9 cellular contexts compared by ENCODE assay signal in genomic region chr1:159000070-159000409, GRCh38. TPM values are rescaled to one million over a fixed set of nuclear protein-coding genes. Genes with fewer than 3 reads are reported as not detected.
A peak's percentile ranks its signal among the peaks of the same experiment; 100 is the strongest.
DNase-seq lines count a peak whose midpoint lies in the region; ATAC-seq and TF ChIP-seq lines count a peak whose summit lies in the region.
"Had no signal": no experiment of that assay in that cellular context is flagged by ENCODE, and none has a peak within 500 bp of the region (broad histone marks: within the 10 kb centered on the region; RNA-seq: fewer than 3 reads in every experiment).

No MANE protein-coding gene starts in this region.

- H3K27me3 ChIP-seq in adrenal gland (no peaks in the 10 kb centered on the region), foreskin keratinocyte (no peaks in the 10 kb centered on the region), osteoblast (ENCODE audit: insufficient read depth, low read length) (peaks cover 4% of the 10 kb centered on the region)
- no peaks in the 10 kb centered on the region for H3K27me3 ChIP-seq in effector memory CD4-positive, alpha-beta T cell (replicated peaks; ENCODE audit: control insufficient read depth, insufficient read depth, low read length, poor library complexity, severe bottlenecking)

- no peaks in the 10 kb centered on the region for H3K9me3 ChIP-seq in adrenal gland (replicated peaks in 1 of 3)
- H3K9me3 ChIP-seq in osteoblast (ENCODE audit: low read depth, low read length) = no peaks in the 10 kb centered on the region
- H3K9me3 ChIP-seq in effector memory CD4-positive, alpha-beta T cell (ENCODE audit: control insufficient read depth, low read length) = no peaks in the 10 kb centered on the region

- peak overlapping the region; percentile 96 for H3K4me2 ChIP-seq in osteoblast (ENCODE audit: insufficient read depth, low read length)

- TF ChIP-seq CTCF in AG10803 (conservative IDR thresholded peaks at IDR 0.05; ENCODE audit: low read length) (no peak), adrenal gland (IDR thresholded peaks at IDR 0.05) (no peak), foreskin keratinocyte (conservative IDR thresholded peaks at IDR 0.05) (no peak), osteoblast (IDR thresholded peaks at IDR 0.05; ENCODE audit: extremely low read depth, low read depth, low read length) (no peak)

- peak overlapping the region; percentile 89 for H2AFZ ChIP-seq in osteoblast (ENCODE audit: low read length)

- DNase-seq in AG10803 (ENCODE audit: low read depth) = no peak
- no peak for DNase-seq in adrenal gland
- DNase-seq in foreskin keratinocyte = no peak
- DNase-seq in osteoblast (ENCODE audit: insufficient read length, low spot score, missing footprints) = peak; percentile 18
- no peak for DNase-seq in NCI-H69 (lab: John Stamatoyannopoulos, UW)
- DNase-seq in HPDE6-E6E7 (ENCODE audit: extremely low spot score) = no peak
- DNase-seq in effector memory CD4-positive, alpha-beta T cell = no peak
- no peak for DNase-seq in T1000 (lab: John Stamatoyannopoulos, UW)
- DNase-seq: NCI-H2171 treated with DMSO at 0.1 percent for 48 hours had no signal

- no peaks in the 10 kb centered on the region for H4K20me1 ChIP-seq in osteoblast (ENCODE audit: insufficient read depth, low read length)

- peak overlapping the region; percentile 78 for H3K4me3 ChIP-seq in AG10803 (ENCODE audit: low read length)
- peak overlapping the region in 2 of 4 donors; percentile 18 to 68 for H3K4me3 ChIP-seq in adrenal gland
- H3K4me3 ChIP-seq in osteoblast (ENCODE audit: insufficient read depth, low read length) = peak overlapping the region; percentile 72
- no peak overlapping the region for H3K4me3 ChIP-seq in effector memory CD4-positive, alpha-beta T cell (ENCODE audit: insufficient read depth, low read depth, low read length, poor library complexity, severe bottlenecking)

- 7 to 22% (median 14%) methylated on average over 6 of the region's 6 CpGs for WGBS in adrenal gland, 4 donors

- H3K36me3 ChIP-seq in adrenal gland (replicated peaks in 1 of 2) (no peaks in the 10 kb centered on the region), osteoblast (ENCODE audit: insufficient read depth, low read length) (no peaks in the 10 kb centered on the region)
- H3K36me3 ChIP-seq in effector memory CD4-positive, alpha-beta T cell (ENCODE audit: control insufficient read depth, insufficient read depth, low read length) = no peaks in the 10 kb centered on the region

- no peak for TF ChIP-seq POLR2A in adrenal gland (IDR thresholded peaks at IDR 0.05)

- peaks cover 5 to 29% of the 10 kb centered on the region in 2 donors for H3K4me1 ChIP-seq in adrenal gland (replicated peaks in 1 of 2)
- peaks cover 11% of the 10 kb centered on the region for H3K4me1 ChIP-seq in foreskin keratinocyte
- H3K4me1 ChIP-seq in osteoblast (ENCODE audit: insufficient read depth, low read length) = peaks cover 23% of the 10 kb centered on the region
- no peaks in the 10 kb centered on the region for H3K4me1 ChIP-seq in effector memory CD4-positive, alpha-beta T cell (ENCODE audit: control insufficient read depth, insufficient read depth, low read length, poor library complexity, severe bottlenecking)

- intact Hi-C loops in adrenal gland (cut with DNase I) = no loop called here

- peak overlapping the region; percentile 56 to 99 (median 92) for H3K27ac ChIP-seq in adrenal gland
- H3K27ac ChIP-seq in foreskin keratinocyte = peak overlapping the region; percentile 42
- H3K27ac ChIP-seq in osteoblast (ENCODE audit: low read depth, low read length) = peak overlapping the region; percentile 92
- H3K27ac ChIP-seq in effector memory CD4-positive, alpha-beta T cell (ENCODE audit: insufficient read depth, low read length, poor library complexity, severe bottlenecking) = no peak overlapping the region

- peak; percentile 44 for ATAC-seq in foreskin keratinocyte

- no peaks in the 10 kb centered on the region for H3K79me2 ChIP-seq in osteoblast (ENCODE audit: insufficient read depth, low read length)

RNA-seq across cellular contexts. Expression of gene IFI16, which starts 9.7 kb away (rescaled TPM):
- total RNA-seq in adrenal gland (100 to 1,000 TPM in 3 of 8 donors, 10 to 100 TPM in 5; 43.5 to 130 (median 89.5) TPM), foreskin keratinocyte (97.6 and 100.0 TPM in 2 replicates), osteoblast (129 and 171 TPM in 2 replicates)
- polyA plus RNA-seq in adrenal gland (100 to 1,000 TPM in 2 of 3 donors, 10 to 100 TPM in 1; 92.0 to 128 (median 123) TPM), foreskin keratinocyte (112 and 114 TPM in 2 replicates)
